In the genomic region with DNA sequence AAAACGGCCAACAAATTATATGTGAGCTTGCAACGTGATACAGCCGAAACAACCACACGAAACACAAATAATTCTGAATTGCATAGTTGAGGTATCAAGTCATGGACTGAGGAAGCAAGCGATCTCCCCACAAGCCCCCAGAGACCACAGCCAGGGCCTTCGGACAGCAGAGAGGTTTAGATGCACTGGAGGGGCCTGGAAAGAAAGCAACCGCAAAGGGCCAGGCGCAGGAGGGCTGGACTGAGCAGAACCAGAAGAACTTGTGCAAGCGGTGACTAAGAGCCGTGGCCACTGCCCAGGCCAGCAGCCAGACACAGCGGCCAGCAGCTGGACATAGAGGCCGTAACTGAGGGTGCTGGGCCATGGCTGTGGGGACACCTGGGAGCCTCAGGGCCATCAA, we compare ENCODE assay signal across 14 cellular contexts.
DNase-seq lines count a peak whose midpoint lies in the region; ATAC-seq, FAIRE-seq and TF ChIP-seq lines count a peak whose summit lies in the region.
"Had no signal": no experiment of that assay in that cellular context is flagged by ENCODE, and none has a peak within 500 bp of the region (broad histone marks: within the 10 kb centered on the region; RNA-seq: fewer than 3 reads in every experiment).

No MANE protein-coding gene starts in this region.

- no peaks in the 10 kb centered on the region for H4K20me1 ChIP-seq in HepG2 (ENCODE audit: insufficient read depth, low read length)
- H4K20me1 ChIP-seq in osteoblast (ENCODE audit: insufficient read depth, low read length), result no peaks in the 10 kb centered on the region
- H4K20me1 ChIP-seq in MM.1S (ENCODE audit: insufficient read depth, low read length), result no peaks in the 10 kb centered on the region

- H3K9me2 ChIP-seq in MM.1S (replicated peaks; ENCODE audit: insufficient read depth, low read length), result no peaks in the 10 kb centered on the region

- H3K4me1 Mint-ChIP-seq in endodermal cell, result peaks cover 15% of the 10 kb centered on the region

- H3K36me3 ChIP-seq in HepG2 (replicated peaks in 1 of 2; ENCODE audit: control insufficient read depth in 1 of 2, insufficient read depth in 2 of 2, low read length in 2 of 2) (no peaks in the 10 kb centered on the region), right lobe of liver (no peaks in the 10 kb centered on the region), osteoblast (ENCODE audit: insufficient read depth, low read length) (no peaks in the 10 kb centered on the region), aorta (ENCODE audit: control insufficient read depth in 1 of 2, insufficient read depth in 2 of 2, low read length in 1 of 2) (no peaks in the 10 kb centered on the region), MM.1S (replicated peaks; ENCODE audit: insufficient read depth, low read length) (no peaks in the 10 kb centered on the region), endodermal cell (ENCODE audit: control insufficient read depth, insufficient read depth, low read length) (no peaks in the 10 kb centered on the region)
- H3K36me3 ChIP-seq: HAP-1 had no signal

- FAIRE-seq in HepG2 (lab: Jason Lieb, UNC), result no peak
- FAIRE-seq: HTR-8/SVneo had no signal

- 0 out of 5 replicates have a peak, but pooled peaks cover 0 to 1% of the 10 kb centered on the region in 2 experiments for H3K27me3 ChIP-seq in HepG2 (ENCODE audit: control insufficient read depth in 1 of 2, insufficient read depth in 2 of 2, low read length in 2 of 2)
- no peaks in the 10 kb centered on the region for H3K27me3 ChIP-seq in right lobe of liver
- H3K27me3 ChIP-seq in osteoblast (ENCODE audit: insufficient read depth, low read length), result no peaks in the 10 kb centered on the region
- no peaks in the 10 kb centered on the region for H3K27me3 ChIP-seq in aorta (ENCODE audit: control insufficient read depth in 1 of 2, insufficient read depth in 2 of 2, low read length in 1 of 2)
- no peaks in the 10 kb centered on the region for H3K27me3 ChIP-seq in MM.1S (replicated peaks; ENCODE audit: insufficient read depth, low read length)
- H3K27me3 ChIP-seq in endodermal cell (ENCODE audit: control insufficient read depth, insufficient read depth, low read length, poor library complexity, severe bottlenecking), result peaks cover 47% of the 10 kb centered on the region

- H3K27me3 Mint-ChIP-seq in endodermal cell (ENCODE audit: insufficient read depth), result peaks cover 52% of the 10 kb centered on the region

- H2AFZ ChIP-seq in HepG2 (ENCODE audit: low read length), result no peak overlapping the region
- H2AFZ ChIP-seq in osteoblast (ENCODE audit: low read length), result no peak overlapping the region
- H2AFZ ChIP-seq in MM.1S (ENCODE audit: low read length), result no peak overlapping the region

- TF ChIP-seq POLR2A in HepG2 (IDR thresholded peaks at IDR 0.05; ENCODE audit: insufficient read depth in 1 of 2, low read depth in 2 of 2, low read length in 2 of 2), result no peak
- TF ChIP-seq POLR2A in right lobe of liver (IDR thresholded peaks at IDR 0.05), result no peak

- peaks cover 20% of the 10 kb centered on the region for H3K4me1 ChIP-seq in HepG2 (ENCODE audit: insufficient read depth, low read length)
- no peaks in the 10 kb centered on the region for H3K4me1 ChIP-seq in right lobe of liver
- H3K4me1 ChIP-seq in osteoblast (ENCODE audit: insufficient read depth, low read length), result peaks cover 62% of the 10 kb centered on the region
- H3K4me1 ChIP-seq in aorta (ENCODE audit: control insufficient read depth in 1 of 2, insufficient read depth in 2 of 2, low read length in 2 of 2), result no peaks in the 10 kb centered on the region
- H3K4me1 ChIP-seq in MM.1S (ENCODE audit: low read length), result no peaks in the 10 kb centered on the region
- H3K4me1 ChIP-seq in endodermal cell (ENCODE audit: control insufficient read depth, insufficient read depth, low read length), result peaks cover 2% of the 10 kb centered on the region

- ATAC-seq in HepG2 (peak; percentile 49), right lobe of liver (no peak), aorta (ENCODE audit: low FRiP score) (peak; percentile 91), HG03097 (IDR thresholded peaks at IDR 0.05; ENCODE audit: low FRiP score, unreplicated experiment) (no peak)

- H3K9me3 ChIP-seq in HepG2 (ENCODE audit: low read length), result no peaks in the 10 kb centered on the region
- no peaks in the 10 kb centered on the region for H3K9me3 ChIP-seq in right lobe of liver
- H3K9me3 ChIP-seq in osteoblast (ENCODE audit: low read depth, low read length), result no peaks in the 10 kb centered on the region
- H3K9me3 ChIP-seq in aorta (ENCODE audit: control insufficient read depth, low read length), result no peaks in the 10 kb centered on the region
- H3K9me3 ChIP-seq in MM.1S (replicated peaks; ENCODE audit: insufficient read depth, low read length), result no peaks in the 10 kb centered on the region
- H3K9me3 ChIP-seq in endodermal cell (ENCODE audit: control insufficient read depth, low read length), result no peaks in the 10 kb centered on the region
- H3K9me3 ChIP-seq: HAP-1 had no signal

- H3K4me2 ChIP-seq in HepG2 (ENCODE audit: low read depth, low read length) (no peak overlapping the region), osteoblast (ENCODE audit: insufficient read depth, low read length) (peak overlapping the region; percentile 74), MM.1S (ENCODE audit: low read depth, low read length) (no peak overlapping the region)

- CTCF ChIA-PET in HepG2 (lab: Yijun Ruan, JAX; ENCODE audit: low intra/inter-chr PET ratio, low total read pairs), result no interaction called here

- H3K9ac ChIP-seq in HepG2 (ENCODE audit: insufficient read depth, low read depth, low read length) (no peak overlapping the region), MM.1S (ENCODE audit: low read length) (no peak overlapping the region), endodermal cell (ENCODE audit: extremely low read depth, low read length, poor library complexity, severe bottlenecking) (no peak overlapping the region)

- H3K27ac Mint-ChIP-seq in endodermal cell, result no peak overlapping the region

- in situ Hi-C loops in HepG2 (cut with HindIII; ENCODE audit: extremely low pct_ligation_motif_present, low pct_unique_long_range_greater_than_20kb), result loop anchor here (10.0 kb wide), 1 partner anchor 237 kb away; no protein-coding TSS in a partner anchor

- TF ChIP-seq EP300 in HepG2 (IDR thresholded peaks at IDR 0.05; ENCODE audit: low read depth in 2 of 2, low read length in 2 of 2), result no peak
- TF ChIP-seq EP300 in HepG2 (CRISPR knock-in tag; IDR thresholded peaks at IDR 0.05; ENCODE audit: borderline replicate concordance), result no peak

- H3K27ac ChIP-seq in HepG2 (ENCODE audit: extremely low read length, insufficient read depth, low read length) (no peak overlapping the region), right lobe of liver (no peak overlapping the region), osteoblast (ENCODE audit: low read depth, low read length) (peak overlapping the region; percentile 86), aorta (ENCODE audit: low read depth in 1 of 2, low read length in 2 of 2) (no peak overlapping the region), MM.1S (ENCODE audit: low read length) (no peak overlapping the region), endodermal cell (ENCODE audit: low read depth, low read length) (no peak overlapping the region)

- no TSS peak for BruUV-seq in HepG2 (replicated peaks; lab: Mats Ljungman, UMichigan)

- H3K9me3 Mint-ChIP-seq in endodermal cell, result no peaks in the 10 kb centered on the region

- H3K4me3 Mint-ChIP-seq in endodermal cell, result no peak overlapping the region

- no peak for TF ChIP-seq RAD21 in HepG2 (CRISPR knock-in tag; IDR thresholded peaks at IDR 0.05)

- intact Hi-C loops in HepG2 (cut with micrococcal nuclease; ENCODE audit: unreplicated experiment), result no loop called here
- intact Hi-C loops in right lobe of liver (cut with DNase I), result no loop called here
- intact Hi-C loops in cardiac septum (cut with DNase I), result loop anchor here (5.0 to 10.0 kb wide), 3 partner anchors 44 to 327 kb away; no protein-coding TSS in a partner anchor
- intact Hi-C loops in aorta (cut with DNase I), result no loop called here

- POLR2A ChIA-PET in HepG2 (lab: Yijun Ruan, JAX), result interaction anchor here (1.1 kb wide), 1 partner anchor 47 kb away, joined by 3 read pairs; no protein-coding TSS in a partner anchor

- H3K4me3 ChIP-seq in HepG2 (replicated peaks in 1 of 3; ENCODE audit: insufficient read depth in 1 of 3, low read depth in 2 of 3, low read length in 3 of 3), result no peak overlapping the region
- no peak overlapping the region for H3K4me3 ChIP-seq in right lobe of liver
- peak overlapping the region; percentile 49 for H3K4me3 ChIP-seq in osteoblast (ENCODE audit: insufficient read depth, low read length)
- no peak overlapping the region for H3K4me3 ChIP-seq in aorta (ENCODE audit: low read length in 2 of 2)
- no peak overlapping the region for H3K4me3 ChIP-seq in MM.1S (ENCODE audit: low read length)
- H3K4me3 ChIP-seq in endodermal cell (ENCODE audit: low read length), result no peak overlapping the region
- H3K4me3 ChIP-seq: HAP-1 had no signal

- WGBS in HepG2 (ENCODE audit: low lambda C conversion rate), result 75% methylated on average over 12 of the region's 12 CpGs
- 89% methylated on average over 7 of the region's 12 CpGs for WGBS in right lobe of liver (ENCODE audit: insufficient coverage, low coverage, low lambda C conversion rate, missing lambda C conversion rate)
- 86 to 91% methylated on average over 12 of the region's 12 CpGs for WGBS in aorta, 2 donors
- 94 to 100% methylated on average over 12 of the region's 12 CpGs for WGBS in endodermal cell (ENCODE audit: insufficient coverage in 1 of 2, insufficient read length in 1 of 2), 2 experiments

- DNase-seq in HepG2 (ENCODE audit: low spot score) (no peak), right lobe of liver (no peak), cardiac septum (ENCODE audit: low spot score) (peak; percentile 85), osteoblast (ENCODE audit: insufficient read length, low spot score, missing footprints) (peak; percentile 99), aorta (peak; percentile 90 to 91), MM.1S (no peak), endodermal cell (no peak)
- DNase-seq: activated naive CD4-positive, alpha-beta T cell treated with anti-CD3 and anti-CD28 coated beads, Interleukin-2, amount 50 U/mL, for 16 hours; dermis blood vessel endothelial cell; hippocampal formation; NCI-H526 had no signal

- no peaks in the 10 kb centered on the region for H3K36me3 Mint-ChIP-seq in endodermal cell (ENCODE audit: low read depth)

- H3K79me2 ChIP-seq in HepG2 (ENCODE audit: insufficient read depth, low read length) (no peaks in the 10 kb centered on the region), osteoblast (ENCODE audit: insufficient read depth, low read length) (no peaks in the 10 kb centered on the region), MM.1S (ENCODE audit: low read length) (no peaks in the 10 kb centered on the region)

- no peaks in the 10 kb centered on the region for H3F3A ChIP-seq in MM.1S (ENCODE audit: insufficient read depth, low read length)

- TF ChIP-seq CTCF in HepG2 (CRISPR knock-in tag; IDR thresholded peaks at IDR 0.05), result no peak
- no peak for TF ChIP-seq CTCF in right lobe of liver (IDR thresholded peaks at IDR 0.05)
- no peak for TF ChIP-seq CTCF in osteoblast (IDR thresholded peaks at IDR 0.05; ENCODE audit: extremely low read depth, low read depth, low read length)
- no peak for TF ChIP-seq CTCF in MM.1S (IDR thresholded peaks at IDR 0.05; ENCODE audit: low read length)
- no peak for TF ChIP-seq CTCF in endodermal cell (conservative IDR thresholded peaks at IDR 0.05)

TF ChIP-seq in HepG2, 621 proteins besides CTCF, POLR2A, EP300 and RAD21 (continues in another document):
- TF ChIP-seq ZNF34 (CRISPR knock-in tag; IDR thresholded peaks at IDR 0.05; ENCODE audit: borderline replicate concordance), result no peak

Comparison
In these comparisons a context has a peak if more than half of its experiments do, and no peak if none do; other contexts are left out.
1. ATAC-seq: peak in HepG2 (single experiment) and aorta (single experiment); none in right lobe of liver (0 of 4) and HG03097 (single experiment).
2. DNase-seq: peak in cardiac septum (single experiment), osteoblast (single experiment) and aorta (2 of 2); none in HepG2 (single experiment), right lobe of liver (0 of 3), MM.1S (single experiment) and endodermal cell (single experiment).